Comparison of ENCODE assay signal across 40 cellular contexts in genomic region chr5:90657788-90658187, GRCh38.
"Had no signal": no experiment of that assay in that cellular context is flagged by ENCODE, and none has a peak within 500 bp of the region (broad histone marks: within the 10 kb centered on the region; RNA-seq: fewer than 3 reads in every experiment).

No MANE protein-coding gene starts in this region.

- H3K36me3 ChIP-seq: adrenal gland, ascending aorta, brain microvascular endothelial cell, breast epithelium, cardiac muscle cell had no signal

- ATAC-seq: activated naive CD4-positive, alpha-beta T cell treated with anti-CD3 and anti-CD28 coated beads, Interleukin-2, amount 50 U/mL, for 72 hours; activated naive CD8-positive, alpha-beta T cell treated with anti-CD3 and anti-CD28 coated beads, Interleukin-2, amount 50 U/mL, for 24 hours; activated T-cell treated with anti-CD3 and anti-CD28 coated beads, Interleukin-2, amount 50 U/mL, for 4 hours; activated T-cell treated with anti-CD3 and anti-CD28 coated beads, Interleukin-2, amount 50 U/mL, for 72 hours; activated T-helper 17 cell treated with anti-CD3 and anti-CD28 coated beads, Interleukin-2, amount 50 U/mL, for 72 hours; body of pancreas had no signal

- H3K4me3 ChIP-seq: adrenal gland, ascending aorta, body of pancreas, breast epithelium, cardiac muscle cell had no signal

- H3K9me3 ChIP-seq: adrenal gland, ascending aorta, body of pancreas, breast epithelium had no signal

- H3K27ac Mint-ChIP-seq: activated naive CD4-positive, alpha-beta T cell treated with anti-CD3 and anti-CD28 coated beads for 36 hours; activated naive CD4-positive, alpha-beta T cell treated with anti-CD3 and anti-CD28 coated beads, Interleukin-2, amount 10 ng/mL, durations not matched to agents 7 days and 5 days; activated naive CD4-positive, alpha-beta T cell treated with anti-CD3 and anti-CD28 coated beads, Interleukin-2, amount 50 U/mL, for 24 hours; activated naive CD4-positive, alpha-beta T cell treated with anti-CD3 and anti-CD28 coated beads, Interleukin-2, amount 50 U/mL, for 72 hours; activated naive CD8-positive, alpha-beta T cell; activated naive CD8-positive, alpha-beta T cell treated with anti-CD3 and anti-CD28 coated beads for 36 hours; activated naive CD8-positive, alpha-beta T cell treated with anti-CD3 and anti-CD28 coated beads, Interleukin-2, amount 10 ng/mL, durations not matched to agents 7 days and 5 days; activated naive CD8-positive, alpha-beta T cell treated with anti-CD3 and anti-CD28 coated beads, Interleukin-2, amount 50 U/mL, for 24 hours; activated T-cell treated with anti-CD3 and anti-CD28 coated beads, Interleukin-2, amount 50 U/mL, for 24 hours; activated T-cell treated with anti-CD3 and anti-CD28 coated beads, Interleukin-2, amount 50 U/mL, for 72 hours; activated T-helper 1 cell treated with anti-CD3 and anti-CD28 coated beads, Interleukin-12 subunit alpha, Interleukin-12 subunit beta, Interleukin-2, Interleukin-4 antibody, amounts not matched to agents 30 ng/mL and 10 ng/mL and 1 ng/mL, durations not matched to agents 14 hours and 24 hours and 36 hours; activated T-helper 17 cell treated with anti-CD3 and anti-CD28 coated beads, Interleukin-2, amount 50 U/mL, for 72 hours; activated T-helper 2 cell treated with anti-CD3 and anti-CD28 coated beads, Interferon-gamma antibody, Interleukin-2, Interleukin-4, amounts not matched to agents 10 μg/mL and 5 μg/mL and 100 μg/mL, durations not matched to agents 14 hours and 24 hours and 36 hours had no signal

- H3K9me3 Mint-ChIP-seq: activated naive CD4-positive, alpha-beta T cell treated with anti-CD3 and anti-CD28 coated beads for 36 hours; activated naive CD4-positive, alpha-beta T cell treated with anti-CD3 and anti-CD28 coated beads, Interleukin-2, amount 10 ng/mL, durations not matched to agents 7 days and 5 days; activated naive CD4-positive, alpha-beta T cell treated with anti-CD3 and anti-CD28 coated beads, Interleukin-2, amount 50 U/mL, for 24 hours; activated naive CD4-positive, alpha-beta T cell treated with anti-CD3 and anti-CD28 coated beads, Interleukin-2, amount 50 U/mL, for 72 hours; activated naive CD8-positive, alpha-beta T cell treated with anti-CD3 and anti-CD28 coated beads for 36 hours; activated naive CD8-positive, alpha-beta T cell treated with anti-CD3 and anti-CD28 coated beads, Interleukin-2, amount 10 ng/mL, durations not matched to agents 7 days and 5 days; activated naive CD8-positive, alpha-beta T cell treated with anti-CD3 and anti-CD28 coated beads, Interleukin-2, amount 50 U/mL, for 24 hours; activated T-cell treated with anti-CD3 and anti-CD28 coated beads, Interleukin-2, amount 50 U/mL, for 24 hours; activated T-cell treated with anti-CD3 and anti-CD28 coated beads, Interleukin-2, amount 50 U/mL, for 4 hours; activated T-cell treated with anti-CD3 and anti-CD28 coated beads, Interleukin-2, amount 50 U/mL, for 72 hours; activated T-helper 1 cell treated with anti-CD3 and anti-CD28 coated beads, Interleukin-12 subunit alpha, Interleukin-12 subunit beta, Interleukin-2, Interleukin-4 antibody, amounts not matched to agents 30 ng/mL and 10 ng/mL and 1 ng/mL, durations not matched to agents 14 hours and 24 hours and 36 hours; activated T-helper 17 cell treated with anti-CD3 and anti-CD28 coated beads, Interleukin-2, amount 50 U/mL, for 72 hours; activated T-helper 2 cell treated with anti-CD3 and anti-CD28 coated beads, Interferon-gamma antibody, Interleukin-2, Interleukin-4, amounts not matched to agents 10 μg/mL and 5 μg/mL and 100 μg/mL, durations not matched to agents 14 hours and 24 hours and 36 hours; central memory CD8-positive, alpha-beta T cell had no signal

- H3K4me3 Mint-ChIP-seq: activated naive CD4-positive, alpha-beta T cell treated with anti-CD3 and anti-CD28 coated beads for 36 hours; activated naive CD4-positive, alpha-beta T cell treated with anti-CD3 and anti-CD28 coated beads, Interleukin-2, amount 10 ng/mL, durations not matched to agents 7 days and 5 days; activated naive CD4-positive, alpha-beta T cell treated with anti-CD3 and anti-CD28 coated beads, Interleukin-2, amount 50 U/mL, for 24 hours; activated naive CD8-positive, alpha-beta T cell; activated naive CD8-positive, alpha-beta T cell treated with anti-CD3 and anti-CD28 coated beads for 36 hours; activated naive CD8-positive, alpha-beta T cell treated with anti-CD3 and anti-CD28 coated beads, Interleukin-2, amount 10 ng/mL, durations not matched to agents 7 days and 5 days; activated naive CD8-positive, alpha-beta T cell treated with anti-CD3 and anti-CD28 coated beads, Interleukin-2, amount 50 U/mL, for 24 hours; activated T-cell treated with anti-CD3 and anti-CD28 coated beads, Interleukin-2, amount 50 U/mL, for 24 hours; activated T-cell treated with anti-CD3 and anti-CD28 coated beads, Interleukin-2, amount 50 U/mL, for 4 hours; activated T-cell treated with anti-CD3 and anti-CD28 coated beads, Interleukin-2, amount 50 U/mL, for 72 hours; activated T-helper 1 cell treated with anti-CD3 and anti-CD28 coated beads, Interleukin-12 subunit alpha, Interleukin-12 subunit beta, Interleukin-2, Interleukin-4 antibody, amounts not matched to agents 30 ng/mL and 10 ng/mL and 1 ng/mL, durations not matched to agents 14 hours and 24 hours and 36 hours; activated T-helper 17 cell treated with anti-CD3 and anti-CD28 coated beads, Interleukin-2, amount 50 U/mL, for 72 hours; brain; central memory CD8-positive, alpha-beta T cell had no signal

- H3K27me3 Mint-ChIP-seq: activated naive CD4-positive, alpha-beta T cell treated with anti-CD3 and anti-CD28 coated beads, Interleukin-2, amount 10 ng/mL, durations not matched to agents 7 days and 5 days; activated naive CD4-positive, alpha-beta T cell treated with anti-CD3 and anti-CD28 coated beads, Interleukin-2, amount 50 U/mL, for 24 hours; activated naive CD8-positive, alpha-beta T cell; activated naive CD8-positive, alpha-beta T cell treated with anti-CD3 and anti-CD28 coated beads for 36 hours; activated naive CD8-positive, alpha-beta T cell treated with anti-CD3 and anti-CD28 coated beads, Interleukin-2, amount 50 U/mL, for 24 hours; activated T-cell treated with anti-CD3 and anti-CD28 coated beads, Interleukin-2, amount 50 U/mL, for 24 hours; brain; central memory CD8-positive, alpha-beta T cell had no signal

- H3K27ac ChIP-seq: adrenal gland, ascending aorta, body of pancreas, brain microvascular endothelial cell, breast epithelium, cardiac muscle cell had no signal

- FAIRE-seq: astrocyte, bronchial epithelial cell had no signal

- H3K4me1 Mint-ChIP-seq: activated naive CD4-positive, alpha-beta T cell treated with anti-CD3 and anti-CD28 coated beads, Interleukin-2, amount 10 ng/mL, durations not matched to agents 7 days and 5 days; activated naive CD4-positive, alpha-beta T cell treated with anti-CD3 and anti-CD28 coated beads, Interleukin-2, amount 50 U/mL, for 24 hours; activated naive CD8-positive, alpha-beta T cell treated with anti-CD3 and anti-CD28 coated beads for 36 hours; activated naive CD8-positive, alpha-beta T cell treated with anti-CD3 and anti-CD28 coated beads, Interleukin-2, amount 10 ng/mL, durations not matched to agents 7 days and 5 days; activated naive CD8-positive, alpha-beta T cell treated with anti-CD3 and anti-CD28 coated beads, Interleukin-2, amount 50 U/mL, for 24 hours; activated T-helper 17 cell treated with anti-CD3 and anti-CD28 coated beads, Interleukin-2, amount 50 U/mL, for 72 hours; brain; central memory CD8-positive, alpha-beta T cell had no signal

- H3K36me3 Mint-ChIP-seq: activated naive CD4-positive, alpha-beta T cell treated with anti-CD3 and anti-CD28 coated beads, Interleukin-2, amount 10 ng/mL, durations not matched to agents 7 days and 5 days; activated naive CD4-positive, alpha-beta T cell treated with anti-CD3 and anti-CD28 coated beads, Interleukin-2, amount 50 U/mL, for 24 hours; activated naive CD4-positive, alpha-beta T cell treated with anti-CD3 and anti-CD28 coated beads, Interleukin-2, amount 50 U/mL, for 72 hours; activated naive CD8-positive, alpha-beta T cell; activated naive CD8-positive, alpha-beta T cell treated with anti-CD3 and anti-CD28 coated beads for 36 hours; activated naive CD8-positive, alpha-beta T cell treated with anti-CD3 and anti-CD28 coated beads, Interleukin-2, amount 10 ng/mL, durations not matched to agents 7 days and 5 days had no signal

- H3K4me1 ChIP-seq: adrenal gland, ascending aorta, breast epithelium had no signal

- DNase-seq: activated effector memory CD4-positive, alpha-beta T cell treated with anti-CD3 and anti-CD28 coated beads, Interleukin-2, amount 50 U/mL, for 16 hours; activated effector memory CD4-positive, alpha-beta T cell treated with Interleukin-2 at 50 U/mL for 16 hours; activated gamma-delta T cell; activated gamma-delta T cell treated with Interleukin-2 at 50 U/mL for 16 hours; activated naive CD4-positive, alpha-beta T cell; activated naive CD4-positive, alpha-beta T cell treated with anti-CD3 and anti-CD28 coated beads for 36 hours; activated naive CD4-positive, alpha-beta T cell treated with anti-CD3 and anti-CD28 coated beads, Interleukin-2, amount 10 ng/mL, durations not matched to agents 7 days and 5 days; activated naive CD4-positive, alpha-beta T cell treated with anti-CD3 and anti-CD28 coated beads, Interleukin-2, amount 50 U/mL, for 16 hours; activated naive CD4-positive, alpha-beta T cell treated with Interleukin-2 at 50 U/mL for 16 hours; activated naive CD8-positive, alpha-beta T cell treated with anti-CD3 and anti-CD28 coated beads for 36 hours; activated naive CD8-positive, alpha-beta T cell treated with anti-CD3 and anti-CD28 coated beads, Interleukin-2, amount 10 ng/mL, durations not matched to agents 7 days and 5 days; activated naive CD8-positive, alpha-beta T cell treated with anti-CD3 and anti-CD28 coated beads, Interleukin-2, amount 50 U/mL, for 24 hours; activated T-cell treated with anti-CD3 and anti-CD28 coated beads, Interleukin-2, amount 50 U/mL, for 1 hour; activated T-cell treated with anti-CD3 and anti-CD28 coated beads, Interleukin-2, amount 50 U/mL, for 24 hours; activated T-cell treated with anti-CD3 and anti-CD28 coated beads, Interleukin-2, amount 50 U/mL, for 4 hours; activated T-cell treated with anti-CD3 and anti-CD28 coated beads, Interleukin-2, amount 50 U/mL, for 48 hours; activated T-cell treated with anti-CD3 and anti-CD28 coated beads, Interleukin-2, amount 50 U/mL, for 72 hours; adrenal gland; amniotic stem cell; amygdala; anterior cingulate cortex; aorta; body of pancreas; brain microvascular endothelial cell; caudate nucleus; central memory CD4-positive, alpha-beta T cell; cerebellar nuclear complex had no signal

- H3K27me3 ChIP-seq: adrenal gland, ascending aorta, body of pancreas, brain microvascular endothelial cell, breast epithelium, cardiac muscle cell had no signal
